In genomic region chr17:38582069-38582468, GRCh38 we compare ENCODE assay signal across 26 cellular contexts. TPM values are rescaled to one million over a fixed set of nuclear protein-coding genes. Genes with fewer than 3 reads are reported as not detected.
DNase-seq lines count a peak whose midpoint lies in the region; ATAC-seq, FAIRE-seq and TF ChIP-seq lines count a peak whose summit lies in the region.
"Had no signal": no experiment of that assay in that cellular context is flagged by ENCODE, and none has a peak within 500 bp of the region (broad histone marks: within the 10 kb centered on the region; RNA-seq: fewer than 3 reads in every experiment).

No MANE protein-coding gene starts in this region.

- H3K36me3 ChIP-seq in HepG2 (replicated peaks in 1 of 2; ENCODE audit: control insufficient read depth in 1 of 2, insufficient read depth in 2 of 2, low read length in 2 of 2) = no peaks in the 10 kb centered on the region
- no peaks in the 10 kb centered on the region for H3K36me3 ChIP-seq in right lobe of liver
- no peaks in the 10 kb centered on the region for H3K36me3 ChIP-seq in NT2/D1 (ENCODE audit: insufficient read depth, insufficient read length, low read length)
- no peaks in the 10 kb centered on the region for H3K36me3 ChIP-seq in mesenchymal stem cell (ENCODE audit: control insufficient read depth in 1 of 2, insufficient read depth in 2 of 2, low read depth in 1 of 2, low read length in 2 of 2)
- H3K36me3 ChIP-seq in prostate gland = no peaks in the 10 kb centered on the region
- H3K36me3 ChIP-seq: BE2C; BLaER1 treated with 17β-estradiol and CSF1 and Interleukin-3, amounts not matched to agents 10 nM and 100 nM; HAP-1 had no signal

- peaks cover 40% of the 10 kb centered on the region for H3K4me1 ChIP-seq in HepG2 (ENCODE audit: insufficient read depth, low read length)
- H3K4me1 ChIP-seq in right lobe of liver = peaks cover 0 to 13% (median 6%) of the 10 kb centered on the region in 4 donors
- peaks cover 47% of the 10 kb centered on the region for H3K4me1 ChIP-seq in NT2/D1 (ENCODE audit: insufficient read depth, insufficient read length)
- peaks cover 26% of the 10 kb centered on the region for H3K4me1 ChIP-seq in mesenchymal stem cell (ENCODE audit: control insufficient read depth, insufficient read depth, low read depth, low read length)
- H3K4me1 ChIP-seq in prostate gland (replicated peaks) = no peaks in the 10 kb centered on the region

- H4K8ac ChIP-seq in mesenchymal stem cell (ENCODE audit: low read length) = no peak overlapping the region

- H3K4ac ChIP-seq in mesenchymal stem cell (ENCODE audit: low read depth in 1 of 2, low read length in 2 of 2) = no peak overlapping the region

- H2BK12ac ChIP-seq in mesenchymal stem cell (ENCODE audit: low read length in 2 of 2) = no peak overlapping the region

- H3K4me2 ChIP-seq in HepG2 (ENCODE audit: low read depth, low read length) = no peak overlapping the region
- H3K4me2 ChIP-seq in mesenchymal stem cell (ENCODE audit: low read length, poor library complexity, severe bottlenecking) = no peak overlapping the region
- H3K4me2 ChIP-seq: A549; BLaER1 treated with 17β-estradiol and CSF1 and Interleukin-3, amounts not matched to agents 10 nM and 100 nM; GM23338 had no signal

- peaks cover 57% of the 10 kb centered on the region for H3K27me3 Mint-ChIP-seq in activated CD4-positive, alpha-beta T cell treated with anti-CD3 and anti-CD28 coated beads for 36 hours

- TF ChIP-seq RAD21 in HepG2 (CRISPR knock-in tag; IDR thresholded peaks at IDR 0.05) = no peak

- H4K91ac ChIP-seq in mesenchymal stem cell (ENCODE audit: low read length) = peak overlapping the region; percentile 18

- H3K9me3 Mint-ChIP-seq in activated CD4-positive, alpha-beta T cell treated with anti-CD3 and anti-CD28 coated beads for 36 hours (ENCODE audit: low read depth) = no peaks in the 10 kb centered on the region
- H3K9me3 Mint-ChIP-seq: CD4-positive, alpha-beta T cell; CD8-positive, alpha-beta memory T cell; GM23338 had no signal

- DNase-seq in HepG2 (ENCODE audit: low spot score) (no peak), right lobe of liver (no peak), NT2/D1 (ENCODE audit: low read depth, low spot score) (no peak), mesenchymal stem cell (no peak), dorsolateral prefrontal cortex (no peak), prostate gland (ENCODE audit: low spot score) (no peak)
- no peak for DNase-seq in activated CD4-positive, alpha-beta T cell treated with anti-CD3 and anti-CD28 coated beads for 36 hours
- DNase-seq: 8988T; ACHN; AML-193; BE2C; CD4-positive, alpha-beta T cell; CD8-positive, alpha-beta memory T cell; DMS153; DMS79; EL; GDM1 had no signal

- no peak overlapping the region for H2BK120ac ChIP-seq in mesenchymal stem cell (ENCODE audit: low read depth, low read length)

- peaks cover 3% of the 10 kb centered on the region for H3K4me1 Mint-ChIP-seq in activated CD4-positive, alpha-beta T cell treated with anti-CD3 and anti-CD28 coated beads for 36 hours

- H3K27ac ChIP-seq in HepG2 (ENCODE audit: extremely low read length, insufficient read depth, low read length) (no peak overlapping the region), right lobe of liver (no peak overlapping the region), mesenchymal stem cell (ENCODE audit: low read length, poor library complexity, severe bottlenecking) (no peak overlapping the region), dorsolateral prefrontal cortex (peak overlapping the region in 12 of 59 donors; percentile 0 to 48 (median 10)), prostate gland (no peak overlapping the region)
- H3K27ac ChIP-seq: A549; BLaER1 treated with 17β-estradiol and CSF1 and Interleukin-3, amounts not matched to agents 10 nM and 100 nM had no signal

- BruUV-seq in HepG2 (replicated peaks; lab: Mats Ljungman, UMichigan) = no TSS peak

- TF ChIP-seq CTCF in HepG2 (CRISPR knock-in tag; IDR thresholded peaks at IDR 0.05) (no peak), right lobe of liver (IDR thresholded peaks at IDR 0.05) (no peak), dorsolateral prefrontal cortex (IDR thresholded peaks at IDR 0.05 in 54 of 56, conservative IDR thresholded peaks at IDR 0.05 in 2 of 56; ENCODE audit: low read depth in 1 of 56, partially characterized antibody in 56 of 56) (no peak), prostate gland (IDR thresholded peaks at IDR 0.05) (no peak)

- no peak overlapping the region for H2AK5ac ChIP-seq in mesenchymal stem cell (ENCODE audit: low read length, severe bottlenecking)

- no peak overlapping the region for H3K4me3 Mint-ChIP-seq in activated CD4-positive, alpha-beta T cell treated with anti-CD3 and anti-CD28 coated beads for 36 hours
- H3K4me3 Mint-ChIP-seq: CD14-positive monocyte; CD4-positive, alpha-beta T cell; CD8-positive, alpha-beta memory T cell; GM23338 had no signal

- H3K36me3 Mint-ChIP-seq in activated CD4-positive, alpha-beta T cell treated with anti-CD3 and anti-CD28 coated beads for 36 hours (ENCODE audit: low read depth) = no peaks in the 10 kb centered on the region
- H3K36me3 Mint-ChIP-seq: CD8-positive, alpha-beta memory T cell had no signal

- POLR2A ChIA-PET in HepG2 (lab: Yijun Ruan, JAX) = interaction anchor here (1.1 to 1.2 kb wide), 2 partner anchors 32 to 81 kb away, joined by 3 read pairs; no protein-coding TSS in a partner anchor
- POLR2A ChIA-PET in activated CD4-positive, alpha-beta T cell treated with anti-CD3 and anti-CD28 coated beads for 36 hours (lab: Charles Lee) = interaction anchor here (0.6 to 1.6 kb wide), 2 partner anchors 24 to 228 kb away, joined by 6 read pairs; no protein-coding TSS in a partner anchor

- H3K4me3 ChIP-seq in HepG2 (replicated peaks in 1 of 3; ENCODE audit: insufficient read depth in 1 of 3, low read depth in 2 of 3, low read length in 3 of 3) = no peak overlapping the region
- no peak overlapping the region for H3K4me3 ChIP-seq in right lobe of liver
- H3K4me3 ChIP-seq in NT2/D1 (ENCODE audit: insufficient read length, low read depth) = no peak overlapping the region
- H3K4me3 ChIP-seq in mesenchymal stem cell (ENCODE audit: insufficient read depth in 1 of 2, low read depth in 1 of 2, low read length in 2 of 2) = no peak overlapping the region
- no peak overlapping the region for H3K4me3 ChIP-seq in dorsolateral prefrontal cortex
- no peak overlapping the region for H3K4me3 ChIP-seq in prostate gland
- H3K4me3 ChIP-seq: A549; BLaER1 treated with 17β-estradiol and CSF1 and Interleukin-3, amounts not matched to agents 10 nM and 100 nM; GM12878; GM23338; HAP-1 had no signal

- no peak for FAIRE-seq in HepG2 (lab: Jason Lieb, UNC)
- FAIRE-seq: A549, D721Med, GM12878, GM19239, H54 had no signal

- TF ChIP-seq POLR2A in HepG2 (IDR thresholded peaks at IDR 0.05; ENCODE audit: insufficient read depth in 1 of 2, low read depth in 2 of 2, low read length in 2 of 2) (no peak), right lobe of liver (IDR thresholded peaks at IDR 0.05) (no peak), prostate gland (IDR thresholded peaks at IDR 0.05) (no peak)

- ATAC-seq in HepG2 = no peak
- ATAC-seq in right lobe of liver = no peak
- no peak for ATAC-seq in activated CD4-positive, alpha-beta T cell treated with anti-CD3 and anti-CD28 coated beads for 36 hours
- ATAC-seq: A549, GM12878, GM23338 had no signal

- TF ChIP-seq EP300 in HepG2 (IDR thresholded peaks at IDR 0.05; ENCODE audit: low read depth in 2 of 2, low read length in 2 of 2) = no peak
- no peak for TF ChIP-seq EP300 in HepG2 (CRISPR knock-in tag; IDR thresholded peaks at IDR 0.05; ENCODE audit: borderline replicate concordance)

- no peak overlapping the region for H3K27ac Mint-ChIP-seq in activated CD4-positive, alpha-beta T cell treated with anti-CD3 and anti-CD28 coated beads for 36 hours
- H3K27ac Mint-ChIP-seq: CD4-positive, alpha-beta T cell; GM23338 had no signal

- intact Hi-C loops in HepG2 (cut with micrococcal nuclease; ENCODE audit: unreplicated experiment) (no loop called here), right lobe of liver (cut with DNase I) (loop anchor here in 1 of 2 donors (10.0 kb wide), 1 partner anchor 83 kb away; no protein-coding TSS in a partner anchor), dorsolateral prefrontal cortex (cut with DNase I) (loop anchor here in 1 of 2 donors (10.0 kb wide), 1 partner anchor 87 kb away; no protein-coding TSS in a partner anchor), prostate gland (cut with DNase I) (no loop called here)
- intact Hi-C loops in activated CD4-positive, alpha-beta T cell treated with anti-CD3 and anti-CD28 coated beads for 36 hours (cut with DNase I, micrococcal nuclease) = loop anchor here in 1 of 2 experiments (10.0 kb wide), 1 partner anchor 87 kb away; no protein-coding TSS in a partner anchor

- CTCF ChIA-PET in HepG2 (lab: Yijun Ruan, JAX; ENCODE audit: low intra/inter-chr PET ratio, low total read pairs) = interaction anchor here (1.2 kb wide), 1 partner anchor 81 kb away, joined by 3 read pairs; no protein-coding TSS in a partner anchor
- CTCF ChIA-PET in activated CD4-positive, alpha-beta T cell treated with anti-CD3 and anti-CD28 coated beads for 36 hours (lab: Charles Lee) = interaction anchor here (1.0 to 9.5 kb wide), 8 partner anchors 13 to 153 kb away, joined by 3 to 127 read pairs (median 4); no protein-coding TSS in a partner anchor

- no peaks in the 10 kb centered on the region for H3K79me1 ChIP-seq in mesenchymal stem cell (replicated peaks; ENCODE audit: low read length, poor library complexity, severe bottlenecking)

- in situ Hi-C loops in HepG2 (cut with HindIII; ENCODE audit: extremely low pct_ligation_motif_present, low pct_unique_long_range_greater_than_20kb) = no loop called here

- no peak overlapping the region for H2AFZ ChIP-seq in HepG2 (ENCODE audit: low read length)
- H2AFZ ChIP-seq in mesenchymal stem cell (ENCODE audit: low read depth, low read length) = no peak overlapping the region
- H2AFZ ChIP-seq: GM23338 had no signal

- H3K9ac ChIP-seq in HepG2 (ENCODE audit: insufficient read depth, low read depth, low read length) (no peak overlapping the region), NT2/D1 (ENCODE audit: insufficient read length, low read depth) (peak overlapping the region; percentile 42), mesenchymal stem cell (ENCODE audit: low read length) (no peak overlapping the region)

- H3K9me3 ChIP-seq in HepG2 (ENCODE audit: low read length) (no peaks in the 10 kb centered on the region), right lobe of liver (no peaks in the 10 kb centered on the region), NT2/D1 (ENCODE audit: insufficient read depth, low read length) (no peaks in the 10 kb centered on the region), mesenchymal stem cell (ENCODE audit: control insufficient read depth, low read length) (no peaks in the 10 kb centered on the region), prostate gland (no peaks in the 10 kb centered on the region)
- H3K9me3 ChIP-seq: A549; BE2C; BLaER1 treated with 17β-estradiol and CSF1 and Interleukin-3, amounts not matched to agents 10 nM and 100 nM; HAP-1 had no signal

- H3K79me2 ChIP-seq in HepG2 (ENCODE audit: insufficient read depth, low read length) = no peaks in the 10 kb centered on the region

- H4K20me1 ChIP-seq in HepG2 (ENCODE audit: insufficient read depth, low read length) = peaks cover 26% of the 10 kb centered on the region; the same call in 1 of the 2 replicates

- H3K23ac ChIP-seq in mesenchymal stem cell (ENCODE audit: low read length in 2 of 2) = no peak overlapping the region

- no peak overlapping the region for H2BK15ac ChIP-seq in mesenchymal stem cell (ENCODE audit: low read depth, poor library complexity, severe bottlenecking)

- no peak overlapping the region for H2BK5ac ChIP-seq in mesenchymal stem cell (ENCODE audit: low read depth, low read length, poor library complexity, severe bottlenecking)

- H3K14ac ChIP-seq in mesenchymal stem cell (ENCODE audit: low read length in 2 of 2) = no peak overlapping the region

- no peak overlapping the region for H3K18ac ChIP-seq in mesenchymal stem cell (ENCODE audit: low read depth in 1 of 2, low read length in 2 of 2)

- H3K27me3 ChIP-seq in HepG2 (ENCODE audit: control insufficient read depth in 1 of 2, insufficient read depth in 2 of 2, low read length in 2 of 2) = peaks cover 3 to 39% of the 10 kb centered on the region in 2 experiments; a peak in 4 of 5 replicates
- H3K27me3 ChIP-seq in right lobe of liver = no peaks in the 10 kb centered on the region
- H3K27me3 ChIP-seq in NT2/D1 (ENCODE audit: insufficient read depth, insufficient read length) = peaks cover 21% of the 10 kb centered on the region
- H3K27me3 ChIP-seq in mesenchymal stem cell (ENCODE audit: control insufficient read depth in 1 of 2, insufficient read depth in 1 of 2, low read length in 2 of 2) = peaks cover 86 to 89% of the 10 kb centered on the region in 2 experiments
- H3K27me3 ChIP-seq in dorsolateral prefrontal cortex = peaks cover 0 to 6% (median 0%) of the 10 kb centered on the region in 45 donors
- H3K27me3 ChIP-seq in prostate gland (replicated peaks; ENCODE audit: insufficient read depth) = peaks cover 4% of the 10 kb centered on the region
- H3K27me3 ChIP-seq: BE2C had no signal

RNA-seq across cellular contexts. Expression of gene SRCIN1, which starts 23.7 kb away (rescaled TPM):
- total RNA-seq in HepG2 (2016; rRNA removed; fragmentation: Illumina TruSeq; extraction: Trizol) = 0.90 and 1.2 TPM in 2 replicates
- 0.26 and 0.30 TPM in 2 replicates for total RNA-seq in HepG2 (2016; cell fraction: cytosol; rRNA removed; fragmentation: Illumina TruSeq; extraction: Trizol; ENCODE audit: low read depth)
- total RNA-seq in HepG2 (2016; cell fraction: insoluble cytoplasmic fraction; rRNA removed; fragmentation: Illumina TruSeq; extraction: Trizol) = 0.76 and 1.4 TPM in 2 replicates
- 0.43 and 1.00 TPM in 2 replicates for total RNA-seq in HepG2 (2016; cell fraction: membrane; rRNA removed; fragmentation: Illumina TruSeq; extraction: Trizol)
- 2.5 and 3.1 TPM in 2 replicates for total RNA-seq in HepG2 (2016; cell fraction: nucleus; rRNA removed; fragmentation: Illumina TruSeq; extraction: Trizol)
- polyA plus RNA-seq in HepG2 (2011; rRNA removed) = 9.6 and 19.8 TPM in 2 replicates
- polyA plus RNA-seq in HepG2 (2011; cell fraction: cytosol; rRNA removed) = 2.9 and 4.8 TPM in 2 replicates
- 128 and 143 TPM in 2 replicates for polyA plus RNA-seq in HepG2 (2011; cell fraction: nucleus; rRNA removed)
- polyA plus RNA-seq in HepG2 (2012) = 9.9 and 11.0 TPM in 2 replicates
- polyA plus RNA-seq in HepG2 (2016; cell fraction: cytosol; fragmentation: Illumina TruSeq; extraction: Trizol; ENCODE audit: low read depth) = 0.26 and 0.32 TPM in 2 replicates
- 1.0 and 2.4 TPM in 2 replicates for polyA plus RNA-seq in HepG2 (2016; cell fraction: insoluble cytoplasmic fraction; fragmentation: Illumina TruSeq; extraction: Trizol; ENCODE audit: low read depth)
- 0.64 and 0.68 TPM in 2 replicates for polyA plus RNA-seq in HepG2 (2016; cell fraction: membrane; fragmentation: Illumina TruSeq; extraction: Trizol; ENCODE audit: low read depth)
- polyA plus RNA-seq in HepG2 (2016; cell fraction: nucleus; fragmentation: Illumina TruSeq; extraction: Trizol; ENCODE audit: insufficient read depth, low read depth) = 13.9 and 14.2 TPM in 2 replicates
- polyA minus RNA-seq in HepG2 (2011; rRNA and poly(A)+ RNA removed; ENCODE audit: low replicate concordance) = 2.4 and 22.5 TPM in 2 replicates
- 5.7 and 10.1 TPM in 2 replicates for polyA minus RNA-seq in HepG2 (2011; cell fraction: cytosol; rRNA and poly(A)+ RNA removed)
- 22.4 and 24.7 TPM in 2 replicates for polyA minus RNA-seq in HepG2 (2011; cell fraction: nucleus; rRNA and poly(A)+ RNA removed)
- 10 to 100 TPM in 4 of 6 experiments, 1 to 10 TPM in 2; 5.6 to 17.6 (median 11.5) TPM for total RNA-seq in right lobe of liver
- 0.04 TPM for polyA plus RNA-seq in mesenchymal stem cell (2013, experiment 1 of 2)
- not detected for polyA plus RNA-seq in mesenchymal stem cell (2013, experiment 2 of 2)
- total RNA-seq in dorsolateral prefrontal cortex = 100 to 1,000 TPM in 111 of 120 experiments, 10 to 100 TPM in 9; 80.9 to 338 (median 151) TPM
- 1 to 10 TPM; 2.4 to 4.8 TPM for total RNA-seq in prostate gland
- under 1 TPM; 0.72 to 0.73 TPM for total RNA-seq in activated CD4-positive, alpha-beta T cell treated with anti-CD3 and anti-CD28 coated beads for 36 hours
- polyA plus RNA-seq: CD14-positive monocyte; CD8-positive, alpha-beta memory T cell had no signal

Comparison
In these comparisons a context has a peak if more than half of its experiments do, and no peak if none do; other contexts are left out.
1. RNA of gene SRCIN1, which starts 23.7 kb away (total RNA-seq): 80.9 to 338 TPM in dorsolateral prefrontal cortex; 5.6 to 17.6 TPM in right lobe of liver, 2.4 to 4.8 TPM in prostate gland, 0.26 to 3.1 TPM in HepG2 and 0.72 to 0.73 TPM in activated CD4-positive, alpha-beta T cell treated with anti-CD3 and anti-CD28 coated beads for 36 hours; every median in the first group is over 4 times any median in the second.